In genomic region chr7:35334511-35334910, GRCh38 we compare ENCODE assay signal across 24 cellular contexts.
DNase-seq lines count a peak whose midpoint lies in the region; FAIRE-seq and TF ChIP-seq lines count a peak whose summit lies in the region.
"Had no signal": no experiment of that assay in that cellular context is flagged by ENCODE, and none has a peak within 500 bp of the region (broad histone marks: within the 10 kb centered on the region; RNA-seq: fewer than 3 reads in every experiment).

No MANE protein-coding gene starts in this region.

- H3K27ac ChIP-seq in breast epithelium (no peak overlapping the region), esophagus muscularis mucosa (replicated peaks in 1 of 4) (no peak overlapping the region), testis (no peak overlapping the region)
- H3K27ac ChIP-seq: dorsolateral prefrontal cortex, KMS-11 had no signal

- peak; percentile 40 for DNase-seq in MCF 10A (ENCODE audit: unreplicated experiment)
- no peak for DNase-seq in breast epithelium (ENCODE audit: low spot score in 2 of 2)
- peak; percentile 73 for DNase-seq in RCC 7860 (ENCODE audit: low spot score)
- peak; percentile 29 for DNase-seq in esophagus muscularis mucosa (ENCODE audit: extremely low spot score)
- DNase-seq in testis, result peak; percentile 67
- no peak for DNase-seq in MG63
- DNase-seq in type B pancreatic cell (ENCODE audit: extremely low spot score, unreplicated experiment), result no peak
- DNase-seq in NCI-H510A treated with DMSO at 0.1 percent for 48 hours (lab: John Stamatoyannopoulos, UW), result no peak
- DNase-seq: activated CD4-positive, alpha-beta T cell treated with anti-CD3 and anti-CD28 coated beads for 1 hour; activated T-cell treated with anti-CD3 and anti-CD28 coated beads for 4 hours; cerebellar nuclear complex; DMS79 treated with DMSO at 0.1 percent for 48 hours; dorsolateral prefrontal cortex; natural killer cell; NCI-H1694; NCI-H2171 treated with DMSO at 0.1 percent for 48 hours; retina; stimulated activated CD4-positive, alpha-beta T cell treated with anti-CD3 and anti-CD28 coated beads, Interleukin-4, amount 100 ng/mL, for 1 hour; T-helper 1 cell had no signal

- H3K36me3 Mint-ChIP-seq in MCF 10A (ENCODE audit: insufficient read depth, unreplicated experiment) (no peaks in the 10 kb centered on the region), type B pancreatic cell (no peaks in the 10 kb centered on the region)
- H3K36me3 Mint-ChIP-seq: activated naive CD4-positive, alpha-beta T cell treated with anti-CD3 and anti-CD28 coated beads, Interleukin-2, amount 50 U/mL, for 72 hours; natural killer cell had no signal

- TF ChIP-seq POLR2A in breast epithelium (IDR thresholded peaks at IDR 0.05) (no peak), esophagus muscularis mucosa (IDR thresholded peaks at IDR 0.05; ENCODE audit: low read depth) (no peak), testis (IDR thresholded peaks at IDR 0.05) (no peak)

- H3K4me3 ChIP-seq in breast epithelium (no peak overlapping the region), esophagus muscularis mucosa (no peak overlapping the region), testis (no peak overlapping the region), MG63 (no peak overlapping the region)
- H3K4me3 ChIP-seq: dorsolateral prefrontal cortex, GM12878 had no signal

- no peaks in the 10 kb centered on the region for H3K9me3 Mint-ChIP-seq in MCF 10A (ENCODE audit: unreplicated experiment)
- H3K9me3 Mint-ChIP-seq in type B pancreatic cell, result peaks cover 5% of the 10 kb centered on the region
- H3K9me3 Mint-ChIP-seq: activated naive CD4-positive, alpha-beta T cell treated with anti-CD3 and anti-CD28 coated beads, Interleukin-2, amount 50 U/mL, for 72 hours; natural killer cell had no signal

- FAIRE-seq in RCC 7860 (lab: Jason Lieb, UNC), result peak; percentile 29
- FAIRE-seq: astrocyte, GM12878, islet of Langerhans had no signal

- H3K27me3 Mint-ChIP-seq in MCF 10A (ENCODE audit: insufficient read depth, unreplicated experiment), result peaks cover 18% of the 10 kb centered on the region
- H3K27me3 Mint-ChIP-seq in type B pancreatic cell, result no peaks in the 10 kb centered on the region

- CTCF ChIA-PET in MCF 10A (lab: Yijun Ruan, JAX), result no interaction called here

- POLR2A ChIA-PET in MCF 10A (lab: Yijun Ruan, JAX), result no interaction called here

- H3K27me3 ChIP-seq in breast epithelium (no peaks in the 10 kb centered on the region), esophagus muscularis mucosa (no peaks in the 10 kb centered on the region), testis (no peaks in the 10 kb centered on the region), MG63 (no peaks in the 10 kb centered on the region)

- no peak for TF ChIP-seq CTCF in MCF 10A (IDR thresholded peaks at IDR 0.05; ENCODE audit: unreplicated experiment)
- no peak for TF ChIP-seq CTCF in breast epithelium (IDR thresholded peaks at IDR 0.05)
- TF ChIP-seq CTCF in esophagus muscularis mucosa (IDR thresholded peaks at IDR 0.05), result no peak
- TF ChIP-seq CTCF in testis (IDR thresholded peaks at IDR 0.05), result no peak
- no peak for TF ChIP-seq CTCF in type B pancreatic cell (conservative IDR thresholded peaks at IDR 0.05)

- intact Hi-C loops in MCF 10A (cut with micrococcal nuclease) (no loop called here), breast epithelium (cut with DNase I; ENCODE audit: low total_unique reads) (no loop called here), esophagus muscularis mucosa (cut with DNase I) (no loop called here), testis (cut with DNase I; ENCODE audit: low total_unique reads) (no loop called here)

- no peaks in the 10 kb centered on the region for H3K9me3 ChIP-seq in breast epithelium
- H3K9me3 ChIP-seq in esophagus muscularis mucosa, result no peaks in the 10 kb centered on the region
- H3K9me3 ChIP-seq in testis, result no peaks in the 10 kb centered on the region
- no peaks in the 10 kb centered on the region for H3K9me3 ChIP-seq in MG63

- H3K27ac Mint-ChIP-seq in MCF 10A (ENCODE audit: low read depth, unreplicated experiment) (no peak overlapping the region), type B pancreatic cell (no peak overlapping the region)
- H3K27ac Mint-ChIP-seq: activated naive CD4-positive, alpha-beta T cell treated with anti-CD3 and anti-CD28 coated beads, Interleukin-2, amount 50 U/mL, for 72 hours; natural killer cell had no signal

- BruUV-seq in MCF 10A (replicated peaks; lab: Mats Ljungman, UMichigan), result no TSS peak

- H3K36me3 ChIP-seq in breast epithelium (no peaks in the 10 kb centered on the region), esophagus muscularis mucosa (no peaks in the 10 kb centered on the region), testis (ENCODE audit: low read depth, missing control alignments) (no peaks in the 10 kb centered on the region), MG63 (no peaks in the 10 kb centered on the region)

- H3K4me1 ChIP-seq in breast epithelium, result no peaks in the 10 kb centered on the region
- no peaks in the 10 kb centered on the region for H3K4me1 ChIP-seq in esophagus muscularis mucosa
- H3K4me1 ChIP-seq in testis, result no peaks in the 10 kb centered on the region

- 73% methylated on average over 3 of the region's 3 CpGs for WGBS in esophagus muscularis mucosa
- 62 to 79% methylated on average over 3 of the region's 3 CpGs for WGBS in testis, 2 donors

- H3K4me1 Mint-ChIP-seq in MCF 10A (ENCODE audit: insufficient read depth, unreplicated experiment) (no peaks in the 10 kb centered on the region), type B pancreatic cell (ENCODE audit: unreplicated experiment) (no peaks in the 10 kb centered on the region)
- H3K4me1 Mint-ChIP-seq: natural killer cell had no signal

- H3K4me3 Mint-ChIP-seq in MCF 10A (ENCODE audit: unreplicated experiment) (no peak overlapping the region), type B pancreatic cell (no peak overlapping the region)
- H3K4me3 Mint-ChIP-seq: natural killer cell had no signal

- no peak for TF ChIP-seq EP300 in esophagus muscularis mucosa (IDR thresholded peaks at IDR 0.05)

Comparison
In these comparisons a context has a peak if more than half of its experiments do, and no peak if none do; other contexts are left out.
1. DNase-seq: peak in MCF 10A (single experiment), RCC 7860 (single experiment), esophagus muscularis mucosa (single experiment) and testis (single experiment); none in breast epithelium (0 of 2), MG63 (single experiment), type B pancreatic cell (single experiment) and NCI-H510A treated with DMSO at 0.1 percent for 48 hours (single experiment).